In genomic region chr4:174218127-174218790, GRCh38 we compare ENCODE assay signal across 9 cellular contexts.
DNase-seq lines count a peak whose midpoint lies in the region; ATAC-seq and TF ChIP-seq lines count a peak whose summit lies in the region.
"Had no signal": no experiment of that assay in that cellular context is flagged by ENCODE, and none has a peak within 500 bp of the region (broad histone marks: within the 10 kb centered on the region; RNA-seq: fewer than 3 reads in every experiment).

No MANE protein-coding gene starts in this region.

- H3K9me3 ChIP-seq in CD4-positive, CD25-positive, alpha-beta regulatory T cell (ENCODE audit: control insufficient read depth in 2 of 2, low read length in 2 of 2), result no peaks in the 10 kb centered on the region
- H3K9me3 ChIP-seq in SK-N-SH (no peaks in the 10 kb centered on the region), left ventricle myocardium inferior (replicated peaks) (no peaks in the 10 kb centered on the region), trophoblast cell (ENCODE audit: insufficient read depth, low read depth, low read length) (no peaks in the 10 kb centered on the region)
- H3K9me3 ChIP-seq: gastrocnemius medialis had no signal

- H3K23ac ChIP-seq in trophoblast cell (ENCODE audit: low read length), result no peak overlapping the region

- H2BK12ac ChIP-seq in trophoblast cell (ENCODE audit: low read length), result peak overlapping the region; percentile 88

- H3K4me1 ChIP-seq in CD4-positive, CD25-positive, alpha-beta regulatory T cell (ENCODE audit: control insufficient read depth, insufficient read depth, low read length, poor library complexity, severe bottlenecking), result peaks cover 34% of the 10 kb centered on the region
- peaks cover 15 to 28% of the 10 kb centered on the region in 2 experiments; a peak in 3 of 4 replicates for H3K4me1 ChIP-seq in SK-N-SH (ENCODE audit: control insufficient read depth in 1 of 2, insufficient read depth in 2 of 2, low read depth in 1 of 2, low read length in 1 of 2)
- H3K4me1 ChIP-seq in left ventricle myocardium inferior, result peaks cover 47% of the 10 kb centered on the region
- H3K4me1 ChIP-seq in trophoblast cell (ENCODE audit: control insufficient read depth in 1 of 2, insufficient read depth in 2 of 2, low read length in 2 of 2), result peaks cover 20 to 26% of the 10 kb centered on the region in 2 experiments

- no peak overlapping the region for H3K4me3 ChIP-seq in CD4-positive, CD25-positive, alpha-beta regulatory T cell (ENCODE audit: low read depth, low read length)
- H3K4me3 ChIP-seq in SK-N-SH (ENCODE audit: low read depth in 2 of 2, low read length in 1 of 2) (peak overlapping the region; percentile 50 to 62), left ventricle myocardium inferior (peak overlapping the region; percentile 64), trophoblast cell (ENCODE audit: low read depth, low read length) (no peak overlapping the region)

- H3K9me2 ChIP-seq in SK-N-SH, result no peaks in the 10 kb centered on the region

- H4K20me1 ChIP-seq in SK-N-SH (ENCODE audit: insufficient read depth), result no peaks in the 10 kb centered on the region

- peak overlapping the region; percentile 97 for H4K91ac ChIP-seq in trophoblast cell (ENCODE audit: low read depth, low read length)

- WGBS in SK-N-SH (ENCODE audit: low lambda C conversion rate), result 19% methylated on average over 24 of the region's 26 CpGs
- WGBS in trophoblast cell (ENCODE audit: extremely low coverage, insufficient coverage, insufficient read length), result no CpG with 5 or more reads among the region's 26 CpGs

- H4K12ac ChIP-seq in trophoblast cell (ENCODE audit: low read depth, low read length), result no peak overlapping the region

- H3K79me1 ChIP-seq in trophoblast cell (ENCODE audit: low read length), result peaks cover 28% of the 10 kb centered on the region

- POLR2A ChIA-PET in SK-N-SH (lab: Yijun Ruan, JAX), result interaction anchor here (0.6 to 4.0 kb wide), 15 partner anchors 13 to 695 kb away, joined by 3 to 67 read pairs (median 16); partner anchors contain the start of gene HAND2

- H2AFZ ChIP-seq in SK-N-SH (ENCODE audit: low read depth) (peak overlapping the region; percentile 88; the same call in 1 of the 2 replicates), trophoblast cell (ENCODE audit: insufficient read depth, low read length, poor library complexity) (peak overlapping the region; percentile 8)

- H4K8ac ChIP-seq in trophoblast cell (ENCODE audit: low read depth, low read length), result peak overlapping the region; percentile 88

- TF ChIP-seq CTCF in SK-N-SH (IDR thresholded peaks at IDR 0.05), result no peak
- no peak for TF ChIP-seq CTCF in left ventricle myocardium inferior (IDR thresholded peaks at IDR 0.05; ENCODE audit: borderline replicate concordance)

- no peak overlapping the region for H3K27ac Mint-ChIP-seq in CD4-positive, CD25-positive, alpha-beta regulatory T cell

- no peaks in the 10 kb centered on the region for H3K36me3 ChIP-seq in CD4-positive, CD25-positive, alpha-beta regulatory T cell (ENCODE audit: control insufficient read depth, insufficient read depth, low read length)
- no peaks in the 10 kb centered on the region for H3K36me3 ChIP-seq in SK-N-SH (replicated peaks in 1 of 2; ENCODE audit: control insufficient read depth in 1 of 2, insufficient read depth in 2 of 2, low read length in 1 of 2)
- no peaks in the 10 kb centered on the region for H3K36me3 ChIP-seq in left ventricle myocardium inferior
- H3K36me3 ChIP-seq in trophoblast cell (ENCODE audit: control insufficient read depth in 1 of 2, insufficient read depth in 2 of 2, low read length in 2 of 2), result no peaks in the 10 kb centered on the region
- H3K36me3 ChIP-seq: gastrocnemius medialis had no signal

- H3K4ac ChIP-seq in trophoblast cell (ENCODE audit: low read depth, low read length), result no peak overlapping the region

- H3K4me1 Mint-ChIP-seq in CD4-positive, CD25-positive, alpha-beta regulatory T cell, result peaks cover 11 to 42% (median 30%) of the 10 kb centered on the region in 4 donors

- no peaks in the 10 kb centered on the region for H3K79me2 ChIP-seq in SK-N-SH (ENCODE audit: insufficient read depth)
- peaks cover 5% of the 10 kb centered on the region for H3K79me2 ChIP-seq in trophoblast cell (ENCODE audit: control insufficient read depth, insufficient read depth, low read length, poor library complexity)

- H3K27me3 ChIP-seq in CD4-positive, CD25-positive, alpha-beta regulatory T cell (ENCODE audit: control insufficient read depth, insufficient read depth, low read length), result peaks cover 58% of the 10 kb centered on the region
- no peaks in the 10 kb centered on the region for H3K27me3 ChIP-seq in SK-N-SH (ENCODE audit: insufficient read depth)
- peaks cover 63% of the 10 kb centered on the region for H3K27me3 ChIP-seq in left ventricle myocardium inferior (ENCODE audit: low read depth)
- no peaks in the 10 kb centered on the region for H3K27me3 ChIP-seq in trophoblast cell (ENCODE audit: insufficient read depth, low read length)

- H2BK5ac ChIP-seq in trophoblast cell (ENCODE audit: low read depth, low read length, poor library complexity), result peak overlapping the region; percentile 85

- H3K9ac ChIP-seq in SK-N-SH (peak overlapping the region; percentile 31; the same call in 1 of the 2 replicates), trophoblast cell (ENCODE audit: low read length) (no peak overlapping the region)

- peak overlapping the region; percentile 93 for H3K14ac ChIP-seq in trophoblast cell (ENCODE audit: low read length)

- CTCF ChIA-PET in SK-N-SH (lab: Yijun Ruan, JAX), result interaction anchor here (0.8 to 3.8 kb wide), 9 partner anchors 11 to 100 kb away, joined by 3 to 25 read pairs (median 4); no protein-coding TSS in a partner anchor

- no peak for ATAC-seq in CD4-positive, CD25-positive, alpha-beta regulatory T cell (ENCODE audit: low read depth in 2 of 2)
- ATAC-seq: gastrocnemius medialis had no signal

- no peak overlapping the region for H3K18ac ChIP-seq in trophoblast cell (ENCODE audit: low read length)

- DNase-seq in CD4-positive, CD25-positive, alpha-beta regulatory T cell, result no peak
- DNase-seq in SK-N-SH (peak; percentile 50), left ventricle myocardium inferior (no peak), trophoblast cell (peak in 1 of 2 donors; percentile 44), HPDE6-E6E7 (ENCODE audit: extremely low spot score) (no peak), occipital lobe (lab: John Stamatoyannopoulos, UW) (no peak), UCSD-AML1 (lab: John Stamatoyannopoulos, UW; ENCODE audit: unreplicated experiment) (no peak), superior temporal gyrus (ENCODE audit: extremely low spot score) (no peak)
- DNase-seq: gastrocnemius medialis had no signal

- H2BK120ac ChIP-seq in trophoblast cell (ENCODE audit: insufficient read depth, low read length, poor library complexity), result peak overlapping the region; percentile 94

- H2AK5ac ChIP-seq in trophoblast cell (ENCODE audit: low read length), result no peak overlapping the region

- intact Hi-C loops in left ventricle myocardium inferior (cut with micrococcal nuclease), result no loop called here

- H3K27me3 Mint-ChIP-seq in CD4-positive, CD25-positive, alpha-beta regulatory T cell, result peaks cover 92% of the 10 kb centered on the region

- peak overlapping the region in 3 of 4 donors; percentile 28 to 44 (median 31) for H3K4me3 Mint-ChIP-seq in CD4-positive, CD25-positive, alpha-beta regulatory T cell

- H3F3A ChIP-seq in SK-N-SH (replicated peaks; ENCODE audit: insufficient read depth), result peaks cover 11% of the 10 kb centered on the region

- H3K36me3 Mint-ChIP-seq in CD4-positive, CD25-positive, alpha-beta regulatory T cell, result no peaks in the 10 kb centered on the region

- no peak overlapping the region for H3K27ac ChIP-seq in CD4-positive, CD25-positive, alpha-beta regulatory T cell (ENCODE audit: insufficient read depth, low read length, poor library complexity, severe bottlenecking)
- H3K27ac ChIP-seq in SK-N-SH (ENCODE audit: low read depth in 2 of 2, low read length in 1 of 2), result peak overlapping the region; percentile 39 to 92
- peak overlapping the region; percentile 81 for H3K27ac ChIP-seq in left ventricle myocardium inferior (replicated peaks)
- H3K27ac ChIP-seq in trophoblast cell (ENCODE audit: low read depth, low read length), result peak overlapping the region; percentile 82
- H3K27ac ChIP-seq: gastrocnemius medialis had no signal

- peak; percentile 5 to 75; a peak in 1 of 4 replicates for TF ChIP-seq EP300 in SK-N-SH (IDR thresholded peaks at IDR 0.05; ENCODE audit: borderline replicate concordance in 1 of 2, low read depth in 1 of 2, low read length in 1 of 2)

- TF ChIP-seq RAD21 in SK-N-SH (IDR thresholded peaks at IDR 0.05; ENCODE audit: low read length), result no peak

- H3K9me3 Mint-ChIP-seq in CD4-positive, CD25-positive, alpha-beta regulatory T cell, result peaks cover 0 to 8% (median 0%) of the 10 kb centered on the region in 7 donors

- H3K4me2 ChIP-seq in SK-N-SH (peak overlapping the region; percentile 96), trophoblast cell (ENCODE audit: low read length) (peak overlapping the region; percentile 66)

TF ChIP-seq in SK-N-SH, 30 proteins besides CTCF, POLR2A, EP300 and RAD21 (continues in another document):
- TF ChIP-seq JUND (IDR thresholded peaks at IDR 0.05) (peak; percentile 27; the same call in 1 of the 2 replicates), PBX3 (IDR thresholded peaks at IDR 0.05) (peak; percentile 52), SIN3A (IDR thresholded peaks at IDR 0.05; ENCODE audit: borderline replicate concordance, low read depth, low read length) (no peak), RCOR1 (IDR thresholded peaks at IDR 0.05; ENCODE audit: low read length) (no peak), RXRA (IDR thresholded peaks at IDR 0.05; ENCODE audit: borderline replicate concordance, low read depth) (no peak), TCF12 (IDR thresholded peaks at IDR 0.05) (peak; percentile 73; the same call in 1 of the 2 replicates), ELF1 (IDR thresholded peaks at IDR 0.05) (no peak), GABPA (IDR thresholded peaks at IDR 0.05; ENCODE audit: low read depth) (no peak)

Comparison
In these comparisons a context has a peak if more than half of its experiments do, and no peak if none do; other contexts are left out.
1. H3K4me3 ChIP-seq: peak in SK-N-SH (2 of 2) and left ventricle myocardium inferior (single experiment); none in CD4-positive, CD25-positive, alpha-beta regulatory T cell (single experiment) and trophoblast cell (single experiment).